Comparison of ENCODE assay signal across 8 cellular contexts in genomic region chr19:16496613-16496983, GRCh38. TPM values are rescaled to one million over a fixed set of nuclear protein-coding genes. Genes with fewer than 3 reads are reported as not detected.
DNase-seq lines count a peak whose midpoint lies in the region; ATAC-seq, FAIRE-seq and TF ChIP-seq lines count a peak whose summit lies in the region.

No MANE protein-coding gene starts in this region.

- POLR2A ChIA-PET in A549 (lab: Yijun Ruan, JAX): interaction anchor here (1.0 kb wide), 1 partner anchor 12 kb away, joined by 3 read pairs; no protein-coding TSS in a partner anchor

- no peak for TF ChIP-seq POLR2A in A549 (IDR thresholded peaks at IDR 0.05; ENCODE audit: low read length)
- no peak for TF ChIP-seq POLR2A in stomach (IDR thresholded peaks at IDR 0.05)

- DNase-seq in A549 (ENCODE audit: low read depth in 1 of 2, low spot score in 1 of 2) (no peak), HT-29 (ENCODE audit: low spot score) (peak; percentile 5), ascending aorta (ENCODE audit: low spot score in 2 of 2) (peak in 1 of 2 donors; percentile 75), kidney tubule cell (ENCODE audit: low spot score) (peak; percentile 59), stomach (peak; percentile 31), NCI-H146 (lab: John Stamatoyannopoulos, UW) (no peak), NCI-H2081 (lab: John Stamatoyannopoulos, UW) (no peak)
- DNase-seq in activated CD4-positive, alpha-beta T cell treated with anti-CD3 and anti-CD28 coated beads for 48 hours: no peak

- 13% methylated on average over 16 of the region's 16 CpGs for WGBS in A549 (ENCODE audit: missing lambda C conversion rate)
- WGBS in stomach, 5 donors: 16 to 22% (median 18%) methylated on average over 16 of the region's 16 CpGs

- H3K27me3 ChIP-seq in ascending aorta (no peaks in the 10 kb centered on the region), stomach (no peaks in the 10 kb centered on the region)

- TF ChIP-seq EP300 in A549 (IDR thresholded peaks at IDR 0.05) (no peak), stomach (IDR thresholded peaks at IDR 0.05) (no peak)

- no peak for TF ChIP-seq RAD21 in A549 (conservative IDR thresholded peaks at IDR 0.05 in 1 of 2, IDR thresholded peaks at IDR 0.05 in 1 of 2)

- CTCF ChIA-PET in A549 (lab: Yijun Ruan, JAX): interaction anchor here (1.6 kb wide), 1 partner anchor 12 kb away, joined by 3 read pairs; no protein-coding TSS in a partner anchor

- H3K4me1 ChIP-seq in A549 (peaks cover 16% of the 10 kb centered on the region; the same call in 1 of the 3 replicates), ascending aorta (peaks cover 0 to 7% of the 10 kb centered on the region in 2 donors), stomach (peaks cover 0 to 55% (median 17%) of the 10 kb centered on the region in 4 donors)

- intact Hi-C loops in ascending aorta (cut with DNase I): loop anchor here (1.0 kb wide), 4 partner anchors 24 to 164 kb away; partner anchors contain the start of genes CHERP, SLC35E1 and SMIM7
- intact Hi-C loops in stomach (cut with DNase I; ENCODE audit: low total_unique reads): no loop called here

- H3K4me2 ChIP-seq in A549: peak overlapping the region; percentile 91

- TF ChIP-seq CTCF in A549 (IDR thresholded peaks at IDR 0.05) (no peak), ascending aorta (IDR thresholded peaks at IDR 0.05) (no peak), stomach (IDR thresholded peaks at IDR 0.05) (no peak)

- H3K36me3 ChIP-seq in ascending aorta: peaks cover 0 to 6% of the 10 kb centered on the region in 2 donors
- peaks cover 0 to 12% (median 12%) of the 10 kb centered on the region in 4 donors for H3K36me3 ChIP-seq in stomach

- no peak for FAIRE-seq in A549 (lab: Jason Lieb, UNC)

- H3K9me3 ChIP-seq in A549 (no peaks in the 10 kb centered on the region), ascending aorta (no peaks in the 10 kb centered on the region), stomach (no peaks in the 10 kb centered on the region)

- H3K4me3 ChIP-seq in A549 (peak overlapping the region; percentile 97), ascending aorta (peak overlapping the region; percentile 72 to 82), stomach (peak overlapping the region; percentile 74 to 88 (median 82))

- H3K27ac ChIP-seq in A549: peak overlapping the region; percentile 83 to 87
- H3K27ac ChIP-seq in ascending aorta: peak overlapping the region; percentile 64 to 69
- peak overlapping the region; percentile 60 to 86 (median 76) for H3K27ac ChIP-seq in stomach

- peak; percentile 6 to 26; a peak in 3 of 6 replicates for ATAC-seq in A549

TF ChIP-seq in A549, 52 proteins besides CTCF, POLR2A, EP300 and RAD21:
- no peak for TF ChIP-seq ZC3H11A (IDR thresholded peaks at IDR 0.05)
- TF ChIP-seq CBX8 (IDR thresholded peaks at IDR 0.05): no peak
- TF ChIP-seq SREBF2 (IDR thresholded peaks at IDR 0.05): no peak
- no peak for TF ChIP-seq TP53 (CRISPR knock-in tag; IDR thresholded peaks at IDR 0.05)
TF ChIP-seq in A549: peak in this region for 0.

RNA-seq across cellular contexts. Expression of gene C19orf44, which starts 0.4 kb away (rescaled TPM):
- polyA plus RNA-seq in A549 (2011; rRNA removed) (2.7 and 2.9 TPM in 2 replicates), A549 (2017; fragmentation: RNase III; extraction: RNeasy Plus Mini Kit Qiagen cat#74134 plus additional on column Dnase treatment) (2.7 to 3.4 TPM (median 3.0 TPM) in 3 replicates), stomach (1 to 10 TPM; 2.4 to 3.9 (median 3.2) TPM)
- 3.2 and 4.3 TPM in 2 replicates for polyA plus RNA-seq in A549 (2012; cell fraction: cytosol; rRNA removed)
- 5.9 and 6.1 TPM in 2 replicates for polyA plus RNA-seq in A549 (2012; cell fraction: nucleus; rRNA removed)
- polyA minus RNA-seq in A549 (2011; rRNA and poly(A)+ RNA removed): 2.1 and 2.4 TPM in 2 replicates
- 0.81 and 4.5 TPM in 2 replicates for total RNA-seq in HT-29 (2014; rRNA removed; shearing (Covaris generic))
- total RNA-seq in ascending aorta (5.1 TPM), stomach (10 to 100 TPM in 1 of 5 donors, 1 to 10 TPM in 3, not detected in 1; 2.6 to 40.3 (median 5.2) TPM)

RNA-seq across cellular contexts. Expression of gene CALR3, which starts 0.6 kb away (rescaled TPM):
- polyA plus RNA-seq in A549 (2011; rRNA removed) (0.10 and 0.11 TPM in 2 replicates), A549 (2017; fragmentation: RNase III; extraction: RNeasy Plus Mini Kit Qiagen cat#74134 plus additional on column Dnase treatment) (not detected in 3 replicates), stomach (not detected)
- 0.03 and 0.05 TPM in 2 replicates for polyA plus RNA-seq in A549 (2012; cell fraction: cytosol; rRNA removed)
- polyA plus RNA-seq in A549 (2012; cell fraction: nucleus; rRNA removed): 0.04 TPM in 1 of 2 replicates, not detected in the other
- not detected in 2 replicates for polyA minus RNA-seq in A549 (2011; rRNA and poly(A)+ RNA removed)
- 0.05 and 0.20 TPM in 2 replicates for total RNA-seq in HT-29 (2014; rRNA removed; shearing (Covaris generic))
- total RNA-seq in ascending aorta (not detected), stomach (not detected)

RNA-seq across cellular contexts. Expression of gene EPS15L1, which starts 24.8 kb away (rescaled TPM):
- polyA plus RNA-seq in A549 (2011; rRNA removed) (10.7 and 12.8 TPM in 2 replicates), A549 (2017; fragmentation: RNase III; extraction: RNeasy Plus Mini Kit Qiagen cat#74134 plus additional on column Dnase treatment) (10.0 to 11.2 TPM (median 10.5 TPM) in 3 replicates), stomach (10 to 100 TPM; 15.6 to 20.2 (median 16.2) TPM)
- polyA plus RNA-seq in A549 (2012; cell fraction: cytosol; rRNA removed): 11.8 and 14.7 TPM in 2 replicates
- 24.1 and 25.8 TPM in 2 replicates for polyA plus RNA-seq in A549 (2012; cell fraction: nucleus; rRNA removed)
- 22.3 and 25.7 TPM in 2 replicates for polyA minus RNA-seq in A549 (2011; rRNA and poly(A)+ RNA removed)
- 5.0 and 10.4 TPM in 2 replicates for total RNA-seq in HT-29 (2014; rRNA removed; shearing (Covaris generic))
- total RNA-seq in ascending aorta (52.4 TPM), stomach (10 to 100 TPM; 17.7 to 67.7 (median 26.1) TPM)

RNA-seq across cellular contexts. Expression of gene CHERP, which starts 45.6 kb away (rescaled TPM):
- polyA plus RNA-seq in A549 (2011; rRNA removed) (4.4 and 6.5 TPM in 2 replicates), A549 (2017; fragmentation: RNase III; extraction: RNeasy Plus Mini Kit Qiagen cat#74134 plus additional on column Dnase treatment) (23.6 to 24.6 TPM (median 24.4 TPM) in 3 replicates), stomach (10 to 100 TPM; 11.5 to 15.8 (median 11.6) TPM)
- 12.2 and 14.8 TPM in 2 replicates for polyA plus RNA-seq in A549 (2012; cell fraction: cytosol; rRNA removed)
- polyA plus RNA-seq in A549 (2012; cell fraction: nucleus; rRNA removed): 41.8 and 42.3 TPM in 2 replicates
- polyA minus RNA-seq in A549 (2011; rRNA and poly(A)+ RNA removed): 4.8 and 9.0 TPM in 2 replicates
- total RNA-seq in HT-29 (2014; rRNA removed; shearing (Covaris generic)): 8.8 and 10.7 TPM in 2 replicates
- total RNA-seq in ascending aorta (13.8 TPM), stomach (10 to 100 TPM in 2 of 5 donors, 1 to 10 TPM in 3; 3.5 to 64.7 (median 9.0) TPM)

Comparison
In these comparisons a context has a peak if more than half of its experiments do, and no peak if none do; other contexts are left out.
1. DNase-seq: peak in HT-29 (single experiment), kidney tubule cell (single experiment) and stomach (single experiment); none in A549 (0 of 2), NCI-H146 (single experiment), NCI-H2081 (0 of 2) and activated CD4-positive, alpha-beta T cell treated with anti-CD3 and anti-CD28 coated beads for 48 hours (single experiment).
2. Peak in every context shown above with its lines, with median percentiles within 50 percentile points of each other: H3K27ac ChIP-seq and H3K4me3 ChIP-seq.